ENCODE assay signal across 33 cellular contexts in the genomic region with DNA sequence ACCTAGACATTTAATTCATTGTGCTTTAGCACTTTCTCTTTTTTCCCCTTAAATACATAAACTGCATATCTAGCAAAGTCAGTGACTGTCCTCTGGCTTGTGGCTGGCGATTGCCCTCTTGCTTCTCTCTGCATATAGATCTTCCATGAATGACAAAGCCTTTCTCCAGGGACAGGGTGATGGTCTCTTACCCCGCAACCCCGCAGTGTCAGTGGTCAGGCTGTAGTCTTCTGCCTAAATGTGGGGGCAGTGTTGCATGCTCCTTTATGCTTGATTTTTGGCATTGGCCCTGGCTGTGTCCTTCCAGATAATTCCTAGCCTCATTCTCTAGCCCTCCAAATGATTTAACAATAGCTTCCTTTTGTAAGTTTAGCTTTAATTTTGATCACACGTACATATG.
"Had no signal": no experiment of that assay in that cellular context is flagged by ENCODE, and none has a peak within 500 bp of the region (broad histone marks: within the 10 kb centered on the region; RNA-seq: fewer than 3 reads in every experiment).

No MANE protein-coding gene starts in this region.

- ATAC-seq: activated CD4-positive, alpha-beta T cell treated with anti-CD3 and anti-CD28 coated beads for 36 hours; activated CD8-positive, alpha-beta memory T cell treated with anti-CD3 and anti-CD28 coated beads, Interleukin-2, amount 10 ng/mL, durations not matched to agents 7 days and 5 days; activated CD8-positive, alpha-beta T cell treated with anti-CD3 and anti-CD28 coated beads, Interleukin-2, amount 10 ng/mL, durations not matched to agents 7 days and 5 days; activated naive CD4-positive, alpha-beta T cell treated with anti-CD3 and anti-CD28 coated beads, Interleukin-2, amount 50 U/mL, for 72 hours; esophagus mucosa; T-helper 17 cell had no signal

- H3K4me1 ChIP-seq: ascending aorta, breast epithelium, colonic mucosa had no signal

- H3K36me3 ChIP-seq: ascending aorta, breast epithelium, cardiac muscle cell, colonic mucosa, WERI-Rb-1 had no signal

- H3K9me3 ChIP-seq: ascending aorta, breast epithelium, colonic mucosa had no signal

- H3K27ac ChIP-seq: ascending aorta, breast epithelium, cardiac muscle cell, colonic mucosa, WERI-Rb-1 had no signal

- H3K4me1 Mint-ChIP-seq: activated CD4-positive, alpha-beta T cell treated with anti-CD3 and anti-CD28 coated beads for 36 hours; activated CD4-positive, alpha-beta T cell treated with anti-CD3 and anti-CD28 coated beads, Interleukin-2, amount 10 ng/mL, durations not matched to agents 24 days and 14 days; activated CD8-positive, alpha-beta memory T cell treated with anti-CD3 and anti-CD28 coated beads, Interleukin-2, amount 10 ng/mL, durations not matched to agents 7 days and 5 days; activated naive CD4-positive, alpha-beta T cell treated with anti-CD3 and anti-CD28 coated beads, Interleukin-2, amount 10 ng/mL, durations not matched to agents 7 days and 5 days; activated naive CD8-positive, alpha-beta T cell treated with anti-CD3 and anti-CD28 coated beads, Interleukin-2, amount 10 ng/mL, durations not matched to agents 7 days and 5 days; T-helper 17 cell had no signal

- H3K4me3 Mint-ChIP-seq: activated CD4-positive, alpha-beta memory T cell treated with anti-CD3 and anti-CD28 coated beads for 36 hours; activated CD4-positive, alpha-beta T cell treated with anti-CD3 and anti-CD28 coated beads for 36 hours; activated CD4-positive, alpha-beta T cell treated with anti-CD3 and anti-CD28 coated beads, Interleukin-2, amount 10 ng/mL, durations not matched to agents 24 days and 14 days; activated CD8-positive, alpha-beta memory T cell treated with anti-CD3 and anti-CD28 coated beads, Interleukin-2, amount 10 ng/mL, durations not matched to agents 7 days and 5 days; activated CD8-positive, alpha-beta T cell treated with anti-CD3 and anti-CD28 coated beads, Interleukin-2, amount 10 ng/mL, durations not matched to agents 7 days and 5 days; activated naive CD4-positive, alpha-beta T cell treated with anti-CD3 and anti-CD28 coated beads, Interleukin-2, amount 10 ng/mL, durations not matched to agents 7 days and 5 days; activated naive CD8-positive, alpha-beta T cell treated with anti-CD3 and anti-CD28 coated beads, Interleukin-2, amount 10 ng/mL, durations not matched to agents 7 days and 5 days; activated T-helper 1 cell treated with anti-CD3 and anti-CD28 coated beads, Interleukin-12 subunit alpha, Interleukin-12 subunit beta, Interleukin-2, Interleukin-4 antibody, amounts not matched to agents 30 ng/mL and 10 ng/mL and 1 ng/mL, durations not matched to agents 14 hours and 24 hours and 36 hours; brain; T-helper 17 cell; T-helper 2 cell treated with Interferon-gamma antibody and Interleukin-4, amounts not matched to agents 5 μg/mL and 100 μg/mL, for 36 hours had no signal

- H3K4me3 ChIP-seq: ascending aorta, breast epithelium, cardiac muscle cell, colonic mucosa had no signal

- DNase-seq: activated CD4-positive, alpha-beta memory T cell treated with anti-CD3 and anti-CD28 coated beads for 36 hours; activated CD4-positive, alpha-beta T cell treated with anti-CD3 and anti-CD28 coated beads for 36 hours; activated CD4-positive, alpha-beta T cell treated with anti-CD3 and anti-CD28 coated beads, Interleukin-2, amount 10 ng/mL, durations not matched to agents 24 days and 14 days; activated CD4-positive, CD25-positive, alpha-beta regulatory T cell; activated CD4-positive, CD25-positive, alpha-beta regulatory T cell treated with anti-CD3 and anti-CD28 coated beads, Interleukin-2, amount 50 U/mL, for 72 hours; activated CD8-positive, alpha-beta memory T cell treated with anti-CD3 and anti-CD28 coated beads, Interleukin-2, amount 10 ng/mL, durations not matched to agents 7 days and 5 days; activated CD8-positive, alpha-beta memory T cell treated with anti-CD3 and anti-CD28 coated beads, Interleukin-2, amount 50 U/mL, for 4 hours; activated CD8-positive, alpha-beta T cell treated with anti-CD3 and anti-CD28 coated beads, Interleukin-2, amount 10 ng/mL, durations not matched to agents 7 days and 5 days; activated gamma-delta T cell; activated naive CD4-positive, alpha-beta T cell; activated naive CD4-positive, alpha-beta T cell treated with anti-CD3 and anti-CD28 coated beads, Interleukin-2, amount 10 ng/mL, durations not matched to agents 7 days and 5 days; activated naive CD8-positive, alpha-beta T cell treated with anti-CD3 and anti-CD28 coated beads, Interleukin-2, amount 10 ng/mL, durations not matched to agents 7 days and 5 days; activated T-cell treated with anti-CD3 and anti-CD28 coated beads, Interleukin-2, amount 50 U/mL, for 1 hour; activated T-cell treated with anti-CD3 and anti-CD28 coated beads, Interleukin-2, amount 50 U/mL, for 48 hours; central memory CD4-positive, alpha-beta T cell; cerebellar nuclear complex; colonic mucosa; effector CD8-positive, alpha-beta T cell; foreskin fibroblast; head of caudate nucleus; T-helper 1 cell; T-helper 17 cell; T1000; WERI-Rb-1 had no signal

- H3K36me3 Mint-ChIP-seq: activated CD4-positive, alpha-beta memory T cell treated with anti-CD3 and anti-CD28 coated beads for 36 hours; activated CD8-positive, alpha-beta memory T cell treated with anti-CD3 and anti-CD28 coated beads, Interleukin-2, amount 10 ng/mL, durations not matched to agents 7 days and 5 days; activated naive CD4-positive, alpha-beta T cell treated with anti-CD3 and anti-CD28 coated beads, Interleukin-2, amount 10 ng/mL, durations not matched to agents 7 days and 5 days; activated naive CD8-positive, alpha-beta T cell treated with anti-CD3 and anti-CD28 coated beads, Interleukin-2, amount 10 ng/mL, durations not matched to agents 7 days and 5 days; brain had no signal

- H3K27me3 ChIP-seq: ascending aorta, breast epithelium, cardiac muscle cell, colonic mucosa had no signal

- H3K27ac Mint-ChIP-seq: activated CD4-positive, alpha-beta memory T cell treated with anti-CD3 and anti-CD28 coated beads for 36 hours; activated CD4-positive, alpha-beta T cell treated with anti-CD3 and anti-CD28 coated beads for 36 hours; activated CD4-positive, alpha-beta T cell treated with anti-CD3 and anti-CD28 coated beads, Interleukin-2, amount 10 ng/mL, durations not matched to agents 24 days and 14 days; activated CD8-positive, alpha-beta memory T cell treated with anti-CD3 and anti-CD28 coated beads, Interleukin-2, amount 10 ng/mL, durations not matched to agents 7 days and 5 days; activated CD8-positive, alpha-beta T cell treated with anti-CD3 and anti-CD28 coated beads, Interleukin-2, amount 10 ng/mL, durations not matched to agents 7 days and 5 days; activated naive CD4-positive, alpha-beta T cell treated with anti-CD3 and anti-CD28 coated beads, Interleukin-2, amount 10 ng/mL, durations not matched to agents 7 days and 5 days; activated naive CD4-positive, alpha-beta T cell treated with anti-CD3 and anti-CD28 coated beads, Interleukin-2, amount 50 U/mL, for 72 hours; activated naive CD8-positive, alpha-beta T cell treated with anti-CD3 and anti-CD28 coated beads, Interleukin-2, amount 10 ng/mL, durations not matched to agents 7 days and 5 days; activated T-helper 1 cell treated with anti-CD3 and anti-CD28 coated beads, Interleukin-12 subunit alpha, Interleukin-12 subunit beta, Interleukin-2, Interleukin-4 antibody, amounts not matched to agents 30 ng/mL and 10 ng/mL and 1 ng/mL, durations not matched to agents 14 hours and 24 hours and 36 hours; activated T-helper 2 cell treated with anti-CD3 and anti-CD28 coated beads, Interferon-gamma antibody, Interleukin-2, Interleukin-4, amounts not matched to agents 10 μg/mL and 5 μg/mL and 100 μg/mL, durations not matched to agents 14 hours and 24 hours and 36 hours; brain; T-helper 17 cell; T-helper 2 cell treated with Interferon-gamma antibody and Interleukin-4, amounts not matched to agents 5 μg/mL and 100 μg/mL, for 36 hours had no signal

- H3K27me3 Mint-ChIP-seq: activated CD4-positive, alpha-beta memory T cell treated with anti-CD3 and anti-CD28 coated beads for 36 hours; activated CD4-positive, alpha-beta T cell treated with anti-CD3 and anti-CD28 coated beads for 36 hours; activated CD4-positive, alpha-beta T cell treated with anti-CD3 and anti-CD28 coated beads, Interleukin-2, amount 10 ng/mL, durations not matched to agents 24 days and 14 days; activated CD8-positive, alpha-beta memory T cell treated with anti-CD3 and anti-CD28 coated beads, Interleukin-2, amount 10 ng/mL, durations not matched to agents 7 days and 5 days; activated naive CD4-positive, alpha-beta T cell treated with anti-CD3 and anti-CD28 coated beads, Interleukin-2, amount 10 ng/mL, durations not matched to agents 7 days and 5 days; activated naive CD8-positive, alpha-beta T cell treated with anti-CD3 and anti-CD28 coated beads, Interleukin-2, amount 10 ng/mL, durations not matched to agents 7 days and 5 days; T-helper 17 cell had no signal
